Comparison of ENCODE assay signal across 8 cellular contexts in the genomic region with DNA sequence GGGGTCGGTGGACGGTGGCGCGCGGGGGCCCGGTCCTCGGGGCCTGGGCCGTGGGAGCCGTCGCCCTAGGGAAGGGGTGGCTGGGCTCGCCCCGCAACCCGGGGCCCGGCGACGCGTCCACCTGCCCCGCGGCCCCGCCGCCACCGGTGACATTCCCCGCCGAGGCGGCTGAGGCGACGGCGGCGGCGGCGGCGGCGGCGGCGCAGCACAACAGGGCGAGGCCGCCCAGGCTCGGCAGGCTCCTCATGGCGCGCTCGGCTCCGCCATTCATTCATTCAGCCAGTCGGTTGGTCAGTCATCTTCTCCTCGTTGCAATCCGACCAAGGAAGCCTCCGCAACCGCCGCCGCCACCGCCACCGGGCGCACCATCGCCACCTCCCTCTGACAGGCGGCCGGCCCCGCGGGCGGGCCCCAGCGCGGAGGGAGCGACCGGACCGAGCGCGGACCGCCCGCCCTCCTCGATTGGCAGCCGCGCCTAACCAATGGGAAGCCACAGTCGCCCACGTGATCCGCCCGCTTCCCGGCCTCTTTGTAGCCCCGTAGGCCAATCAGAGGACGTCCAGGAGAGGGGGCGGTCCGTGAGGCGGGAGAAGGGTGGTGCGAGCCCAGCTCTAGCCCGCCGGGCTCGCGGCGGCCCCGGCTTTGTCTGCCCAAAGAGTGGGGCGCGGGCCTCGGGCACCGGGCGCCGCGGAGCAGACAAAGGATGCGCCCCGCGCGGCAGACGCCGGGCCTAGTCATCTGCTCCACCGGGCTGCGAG. TPM values are rescaled to one million over a fixed set of nuclear protein-coding genes. Genes with fewer than 3 reads are reported as not detected.
DNase-seq lines count a peak whose midpoint lies in the region; ATAC-seq and TF ChIP-seq lines count a peak whose summit lies in the region.

A gene (minus strand): TSS at position 383 of the 758 bp plus-strand sequence. CDS start 112 bp downstream, at position 271.

- H3K36me3 Mint-ChIP-seq in activated T-cell treated with anti-CD3 and anti-CD28 coated beads, Interleukin-2, amount 50 U/mL, for 24 hours (ENCODE audit: low read depth), result peaks cover 1% of the 10 kb centered on the region

- H3K27ac ChIP-seq in PC-3 (ENCODE audit: low read length), result no peak within 1 kb of the TSS
- H3K27ac ChIP-seq in esophagus (ENCODE audit: low read depth in 2 of 2, low read length in 1 of 2), result peak within 1 kb of the TSS; percentile 95 to 96

- no peaks in the 10 kb centered on the region for H3K9me3 Mint-ChIP-seq in activated T-cell treated with anti-CD3 and anti-CD28 coated beads, Interleukin-2, amount 50 U/mL, for 24 hours

- H3K9me3 ChIP-seq in PC-3 (ENCODE audit: low read length) (no peaks in the 10 kb centered on the region), esophagus (ENCODE audit: control insufficient read depth in 2 of 2, insufficient read depth in 1 of 2, low read depth in 1 of 2, low read length in 1 of 2) (no peaks in the 10 kb centered on the region), mucosa of stomach (ENCODE audit: control insufficient read depth, low read length) (no peaks in the 10 kb centered on the region)

- H3K27me3 Mint-ChIP-seq in activated T-cell treated with anti-CD3 and anti-CD28 coated beads, Interleukin-2, amount 50 U/mL, for 24 hours, result no peaks in the 10 kb centered on the region

- peak; percentile 97 for ATAC-seq in GM21717 (IDR thresholded peaks at IDR 0.05; ENCODE audit: unreplicated experiment)
- peak; percentile 92 for ATAC-seq in PC-3

- CTCF ChIA-PET in PC-3 (lab: Charles Lee), result no interaction called here

- WGBS in esophagus, 2 donors, result 0% methylated on average over 77 to 102 of the region's 102 CpGs

- peaks cover 40% of the 10 kb centered on the region for H3K4me1 Mint-ChIP-seq in activated T-cell treated with anti-CD3 and anti-CD28 coated beads, Interleukin-2, amount 50 U/mL, for 24 hours (ENCODE audit: low read depth)

- H3K36me3 ChIP-seq in PC-3 (ENCODE audit: low read depth, low read length) (no peaks in the 10 kb centered on the region), esophagus (ENCODE audit: control insufficient read depth in 2 of 2, insufficient read depth in 2 of 2, low read length in 1 of 2) (no peaks in the 10 kb centered on the region), mucosa of stomach (ENCODE audit: control insufficient read depth, insufficient read depth, low read length) (no peaks in the 10 kb centered on the region)

- H2AFZ ChIP-seq in PC-3 (ENCODE audit: low read length), result peak within 1 kb of the TSS; percentile 86

- DNase-seq in DMS53 (lab: John Stamatoyannopoulos, UW) (peak; percentile 100), PC-3 (peak; percentile 93)
- DNase-seq in Jurkat, Clone E6-1 (ENCODE audit: low read depth, low spot score), result peak; percentile 93
- peak; percentile 98 for DNase-seq in activated T-cell treated with anti-CD3 and anti-CD28 coated beads, Interleukin-2, amount 50 U/mL, for 24 hours
- peak; percentile 98 for DNase-seq in stimulated activated CD8-positive, alpha-beta memory T cell treated with anti-CD3 and anti-CD28 coated beads, Interleukin-4, amount 100 ng/mL, for 48 hours

- intact Hi-C loops in PC-3 (cut with micrococcal nuclease), result no loop called here

- H3K79me2 ChIP-seq in PC-3 (ENCODE audit: low read length), result peaks cover 29% of the 10 kb centered on the region

- POLR2A ChIA-PET in PC-3 (lab: Charles Lee; ENCODE audit: unreplicated experiment), result no interaction called here

- BruUV-seq in PC-3 (replicated peaks; lab: Mats Ljungman, UMichigan), result no TSS peak

- H3K9me2 ChIP-seq in PC-3 (replicated peaks; ENCODE audit: low read length), result no peaks in the 10 kb centered on the region

- H3K4me1 ChIP-seq in PC-3 (ENCODE audit: insufficient read depth, low read length), result peaks cover 35% of the 10 kb centered on the region
- H3K4me1 ChIP-seq in esophagus (ENCODE audit: control insufficient read depth in 2 of 2, insufficient read depth in 2 of 2, low read length in 1 of 2), result peaks cover 0 to 7% of the 10 kb centered on the region in 2 donors
- H3K4me1 ChIP-seq in mucosa of stomach (ENCODE audit: control insufficient read depth, insufficient read depth, low read length), result peaks cover 42% of the 10 kb centered on the region

- peak within 1 kb of the TSS; percentile 72 for H3K4me2 ChIP-seq in PC-3 (ENCODE audit: low read length)

- H3K9ac ChIP-seq in PC-3 (ENCODE audit: low read length), result peak within 1 kb of the TSS; percentile 69
- peak within 1 kb of the TSS; percentile 76 for H3K9ac ChIP-seq in mucosa of stomach (ENCODE audit: low read length)

- no peaks in the 10 kb centered on the region for H3K27me3 ChIP-seq in PC-3 (ENCODE audit: low read length)
- no peaks in the 10 kb centered on the region for H3K27me3 ChIP-seq in esophagus (ENCODE audit: control insufficient read depth in 1 of 2, insufficient read depth in 2 of 2, low read length in 2 of 2)
- no peaks in the 10 kb centered on the region for H3K27me3 ChIP-seq in mucosa of stomach (ENCODE audit: control insufficient read depth, insufficient read depth, low read length)

- H3K4me3 Mint-ChIP-seq in activated T-cell treated with anti-CD3 and anti-CD28 coated beads, Interleukin-2, amount 50 U/mL, for 24 hours, result peak within 1 kb of the TSS; percentile 86

- peak within 1 kb of the TSS; percentile 80 for H3K4me3 ChIP-seq in Jurkat, Clone E6-1 (ENCODE audit: low read length)
- peak within 1 kb of the TSS; percentile 83 for H3K4me3 ChIP-seq in PC-3 (ENCODE audit: low read length)
- H3K4me3 ChIP-seq in esophagus (ENCODE audit: low read depth in 1 of 2, low read length in 2 of 2), result peak within 1 kb of the TSS; percentile 63 to 88
- H3K4me3 ChIP-seq in mucosa of stomach (ENCODE audit: low read length), result peak within 1 kb of the TSS; percentile 82

- peak within 1 kb of the TSS; percentile 91 for H3K27ac Mint-ChIP-seq in activated T-cell treated with anti-CD3 and anti-CD28 coated beads, Interleukin-2, amount 50 U/mL, for 24 hours

- no peaks in the 10 kb centered on the region for H3F3A ChIP-seq in PC-3 (ENCODE audit: low read length, unreplicated experiment)

- no peak for TF ChIP-seq CTCF in PC-3 (conservative IDR thresholded peaks at IDR 0.05; ENCODE audit: low read depth, low read length)

- H4K20me1 ChIP-seq in PC-3 (ENCODE audit: low read length), result no peaks in the 10 kb centered on the region

RNA-seq across cellular contexts. Expression of the gene that starts here (rescaled TPM):
- 8.0 TPM for polyA plus RNA-seq in Jurkat, Clone E6-1 (2012; ENCODE audit: insufficient read depth, insufficient read length)
- total RNA-seq in PC-3 (2014; rRNA removed), result 2.6 and 3.1 TPM in 2 replicates
- 1 to 10 TPM; 7.3 to 8.0 TPM for polyA plus RNA-seq in esophagus
